ENCODE assay signal across 24 cellular contexts in the genomic region with DNA sequence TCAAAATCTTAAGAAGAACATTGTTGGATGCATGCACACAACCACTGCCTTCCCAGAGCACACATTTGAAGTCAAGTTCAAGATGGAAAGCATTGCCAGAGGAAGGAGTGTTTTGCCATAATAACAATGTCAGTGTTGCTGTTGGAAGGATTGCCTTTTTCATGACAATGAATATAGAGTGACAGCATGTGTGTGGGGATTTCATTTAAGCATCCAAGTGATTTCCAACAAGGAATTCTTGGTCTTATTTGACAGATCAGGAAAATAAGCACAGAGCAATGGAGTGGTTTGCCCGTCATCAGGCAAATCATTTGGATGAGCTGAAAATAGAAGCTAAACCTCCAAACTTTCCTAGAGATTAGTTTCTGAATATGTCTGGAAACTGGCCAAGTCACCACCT.
"Had no signal": no experiment of that assay in that cellular context is flagged by ENCODE, and none has a peak within 500 bp of the region (broad histone marks: within the 10 kb centered on the region; RNA-seq: fewer than 3 reads in every experiment).

No MANE protein-coding gene starts in this region.

- H3K4me3 Mint-ChIP-seq: memory B cell; natural killer cell; neural crest cell; stimulated activated naive B cell treated with anti-CD40 and anti-IgM and Interleukin-4, amounts not matched to agents 10 μg/mL and 1 μg/mL and 100 μg/mL, for 72 hours; stimulated activated naive CD8-positive, alpha-beta T cell treated with anti-CD3 and anti-CD28 coated beads, Interleukin-15, Interleukin-2, amounts not matched to agents 100 ng/mL and 50 ng/mL, for 24 hours had no signal

- H3K36me3 Mint-ChIP-seq: memory B cell; natural killer cell; stimulated activated naive B cell treated with anti-CD40 and anti-IgM and Interleukin-4, amounts not matched to agents 10 μg/mL and 1 μg/mL and 100 μg/mL, for 72 hours had no signal

- H3K9ac ChIP-seq: parathyroid adenoma had no signal

- H2AFZ ChIP-seq: hepatocyte, parathyroid adenoma had no signal

- H3K4me3 ChIP-seq: dorsolateral prefrontal cortex, esophagus muscularis mucosa, gastroesophageal sphincter, heart left ventricle, hepatocyte, lung, right lobe of liver, transverse colon, vagina had no signal

- H3K27ac Mint-ChIP-seq: memory B cell; natural killer cell; stimulated activated naive B cell treated with anti-CD40 and anti-IgM and Interleukin-4, amounts not matched to agents 10 μg/mL and 1 μg/mL and 100 μg/mL, for 72 hours; stimulated activated naive CD8-positive, alpha-beta T cell treated with anti-CD3 and anti-CD28 coated beads, Interleukin-15, Interleukin-2, amounts not matched to agents 100 ng/mL and 50 ng/mL, for 24 hours had no signal

- H3K4me1 ChIP-seq: foreskin keratinocyte, parathyroid adenoma had no signal

- H3K9me3 ChIP-seq: esophagus muscularis mucosa, gastroesophageal sphincter, heart left ventricle, neutrophil, right lobe of liver, transverse colon, vagina had no signal

- H3K79me2 ChIP-seq: hepatocyte, parathyroid adenoma had no signal

- H3K27ac ChIP-seq: dorsolateral prefrontal cortex, foreskin keratinocyte, heart left ventricle, hepatocyte, neutrophil, parathyroid adenoma, right lobe of liver, transverse colon, vagina had no signal

- H3K4me2 ChIP-seq: hepatocyte had no signal

- H3K27me3 ChIP-seq: dorsolateral prefrontal cortex, esophagus muscularis mucosa, foreskin keratinocyte, gastroesophageal sphincter, heart left ventricle, hepatocyte, right lobe of liver, transverse colon, vagina had no signal

- DNase-seq: dorsolateral prefrontal cortex; effector CD4-positive, alpha-beta T cell; foreskin keratinocyte; heart left ventricle; kidney; natural killer cell; right lobe of liver; small intestine; stimulated activated CD4-positive, alpha-beta T cell treated with anti-CD3 and anti-CD28 coated beads, Interleukin-15, amount 100 ng/mL, for 24 hours; stimulated activated CD4-positive, alpha-beta T cell treated with anti-CD3 and anti-CD28 coated beads, Interleukin-2, amount 100 ng/mL, for 48 hours; stimulated activated naive B cell treated with anti-CD40 and anti-IgM and Interleukin-4, amounts not matched to agents 10 μg/mL and 1 μg/mL and 100 μg/mL, for 72 hours; transverse colon had no signal

- H3K27me3 Mint-ChIP-seq: progenitor cell of endocrine pancreas had no signal

- H3K9me3 Mint-ChIP-seq: memory B cell; natural killer cell; neural crest cell; stimulated activated naive B cell treated with anti-CD40 and anti-IgM and Interleukin-4, amounts not matched to agents 10 μg/mL and 1 μg/mL and 100 μg/mL, for 72 hours; stimulated activated naive CD8-positive, alpha-beta T cell treated with anti-CD3 and anti-CD28 coated beads, Interleukin-15, Interleukin-2, amounts not matched to agents 100 ng/mL and 50 ng/mL, for 24 hours had no signal

- H3K36me3 ChIP-seq: esophagus muscularis mucosa, gastroesophageal sphincter, heart left ventricle, neutrophil, right lobe of liver, transverse colon, vagina had no signal

- H3K4me1 Mint-ChIP-seq: memory B cell; stimulated activated naive B cell treated with anti-CD40 and anti-IgM and Interleukin-4, amounts not matched to agents 10 μg/mL and 1 μg/mL and 100 μg/mL, for 72 hours had no signal

- ATAC-seq: foreskin keratinocyte; gastroesophageal sphincter; heart left ventricle; left lobe of liver; natural killer cell; right lobe of liver; stimulated activated naive B cell treated with anti-CD40 and anti-IgM and Interleukin-4, amounts not matched to agents 10 μg/mL and 1 μg/mL and 100 μg/mL, for 72 hours had no signal
